8 cellular contexts compared by ENCODE assay signal in genomic region chr1:8351693-8352470, GRCh38. TPM values are rescaled to one million over a fixed set of nuclear protein-coding genes. Genes with fewer than 3 reads are reported as not detected.
DNase-seq lines count a peak whose midpoint lies in the region; ATAC-seq and TF ChIP-seq lines count a peak whose summit lies in the region.

No MANE protein-coding gene starts in this region.

- H3K27me3 ChIP-seq in RWPE2 (ENCODE audit: insufficient read depth, poor library complexity, severe bottlenecking) (no peaks in the 10 kb centered on the region), foreskin keratinocyte (no peaks in the 10 kb centered on the region)

- H3K9me3 ChIP-seq in RWPE2 (ENCODE audit: severe bottlenecking) = no peaks in the 10 kb centered on the region

- peak; percentile 62 for ATAC-seq in RWPE2 (ENCODE audit: low read depth)
- peak; percentile 67 for ATAC-seq in foreskin keratinocyte
- ATAC-seq in stimulated activated effector memory CD8-positive, alpha-beta T cell treated with anti-CD3 and anti-CD28 coated beads, Interleukin-12 subunit alpha, Interleukin-12 subunit beta, amount 100 ng/mL, for 72 hours = no peak
- no peak for ATAC-seq in GM18909 (IDR thresholded peaks at IDR 0.05; ENCODE audit: poor library complexity, unreplicated experiment)
- ATAC-seq in GM18858 (IDR thresholded peaks at IDR 0.05; ENCODE audit: unreplicated experiment) = no peak

- H3K27ac ChIP-seq in RWPE2 (ENCODE audit: poor library complexity, severe bottlenecking) = no peak overlapping the region
- H3K27ac ChIP-seq in foreskin keratinocyte = no peak overlapping the region

- H3K36me3 ChIP-seq in RWPE2 (ENCODE audit: low read depth) = no peaks in the 10 kb centered on the region; the same call in 1 of the 2 replicates

- no peak overlapping the region for H3K4me3 Mint-ChIP-seq in activated CD4-positive, alpha-beta T cell treated with anti-CD3 and anti-CD28 coated beads, Interleukin-2, amount 10 ng/mL, durations not matched to agents 24 days and 14 days
- H3K4me3 Mint-ChIP-seq in stimulated activated effector memory CD8-positive, alpha-beta T cell treated with anti-CD3 and anti-CD28 coated beads, Interleukin-12 subunit alpha, Interleukin-12 subunit beta, amount 100 ng/mL, for 72 hours = no peak overlapping the region

- DNase-seq in activated CD4-positive, alpha-beta T cell treated with anti-CD3 and anti-CD28 coated beads, Interleukin-2, amount 10 ng/mL, durations not matched to agents 24 days and 14 days = peak; percentile 68
- DNase-seq in activated CD4-positive, alpha-beta T cell treated with anti-CD3 and anti-CD28 coated beads for 4 hours = no peak
- DNase-seq in RWPE2 (ENCODE audit: low spot score) (no peak), foreskin keratinocyte (peak; percentile 45 to 57)
- DNase-seq in stimulated activated effector memory CD8-positive, alpha-beta T cell treated with anti-CD3 and anti-CD28 coated beads, Interleukin-12 subunit alpha, Interleukin-12 subunit beta, amount 100 ng/mL, for 72 hours (ENCODE audit: low spot score in 2 of 2) = no peak
- no peak for DNase-seq in activated effector memory CD4-positive, alpha-beta T cell treated with anti-CD3 and anti-CD28 coated beads, Interleukin-2, amount 50 U/mL, for 16 hours

- H3K4me1 Mint-ChIP-seq in activated CD4-positive, alpha-beta T cell treated with anti-CD3 and anti-CD28 coated beads, Interleukin-2, amount 10 ng/mL, durations not matched to agents 24 days and 14 days = no peaks in the 10 kb centered on the region
- H3K4me1 Mint-ChIP-seq in stimulated activated effector memory CD8-positive, alpha-beta T cell treated with anti-CD3 and anti-CD28 coated beads, Interleukin-12 subunit alpha, Interleukin-12 subunit beta, amount 100 ng/mL, for 72 hours = peaks cover 6% of the 10 kb centered on the region

- no peak overlapping the region for H3K4me3 ChIP-seq in RWPE2 (ENCODE audit: severe bottlenecking)

- peaks cover 8% of the 10 kb centered on the region for H3K4me1 ChIP-seq in RWPE2 (ENCODE audit: insufficient read depth, poor library complexity, severe bottlenecking)
- peaks cover 9% of the 10 kb centered on the region for H3K4me1 ChIP-seq in foreskin keratinocyte

- H3K9me3 Mint-ChIP-seq in activated CD4-positive, alpha-beta T cell treated with anti-CD3 and anti-CD28 coated beads, Interleukin-2, amount 10 ng/mL, durations not matched to agents 24 days and 14 days = no peaks in the 10 kb centered on the region
- no peaks in the 10 kb centered on the region for H3K9me3 Mint-ChIP-seq in stimulated activated effector memory CD8-positive, alpha-beta T cell treated with anti-CD3 and anti-CD28 coated beads, Interleukin-12 subunit alpha, Interleukin-12 subunit beta, amount 100 ng/mL, for 72 hours

- H3K27me3 Mint-ChIP-seq in activated CD4-positive, alpha-beta T cell treated with anti-CD3 and anti-CD28 coated beads, Interleukin-2, amount 10 ng/mL, durations not matched to agents 24 days and 14 days = no peaks in the 10 kb centered on the region

- no peak overlapping the region for H3K27ac Mint-ChIP-seq in activated CD4-positive, alpha-beta T cell treated with anti-CD3 and anti-CD28 coated beads, Interleukin-2, amount 10 ng/mL, durations not matched to agents 24 days and 14 days
- peak overlapping the region; percentile 73 for H3K27ac Mint-ChIP-seq in stimulated activated effector memory CD8-positive, alpha-beta T cell treated with anti-CD3 and anti-CD28 coated beads, Interleukin-12 subunit alpha, Interleukin-12 subunit beta, amount 100 ng/mL, for 72 hours

- intact Hi-C loops in activated CD4-positive, alpha-beta T cell treated with anti-CD3 and anti-CD28 coated beads, Interleukin-2, amount 10 ng/mL, durations not matched to agents 24 days and 14 days (cut with micrococcal nuclease) = no loop called here

- peaks cover 24% of the 10 kb centered on the region for H3K36me3 Mint-ChIP-seq in activated CD4-positive, alpha-beta T cell treated with anti-CD3 and anti-CD28 coated beads, Interleukin-2, amount 10 ng/mL, durations not matched to agents 24 days and 14 days (ENCODE audit: low read depth)
- H3K36me3 Mint-ChIP-seq in stimulated activated effector memory CD8-positive, alpha-beta T cell treated with anti-CD3 and anti-CD28 coated beads, Interleukin-12 subunit alpha, Interleukin-12 subunit beta, amount 100 ng/mL, for 72 hours = peaks cover 58% of the 10 kb centered on the region

- TF ChIP-seq CTCF in RWPE2 (IDR thresholded peaks at IDR 0.05; ENCODE audit: poor library complexity, severe bottlenecking) = peak; percentile 72
- TF ChIP-seq CTCF in foreskin keratinocyte (conservative IDR thresholded peaks at IDR 0.05) = peak; percentile 63

RNA-seq across cellular contexts. Expression of gene SLC45A1, which starts 34.0 kb away (rescaled TPM):
- 0.12 and 0.38 TPM in 2 replicates for total RNA-seq in activated CD4-positive, alpha-beta T cell treated with anti-CD3 and anti-CD28 coated beads, Interleukin-2, amount 10 ng/mL, durations not matched to agents 24 days and 14 days
- total RNA-seq in foreskin keratinocyte = 0.42 and 0.61 TPM in 2 replicates
- polyA plus RNA-seq in foreskin keratinocyte = 0.40 and 0.58 TPM in 2 replicates

Comparison
In these comparisons a context has a peak if more than half of its experiments do, and no peak if none do; other contexts are left out.
1. DNase-seq: peak in activated CD4-positive, alpha-beta T cell treated with anti-CD3 and anti-CD28 coated beads, Interleukin-2, amount 10 ng/mL, durations not matched to agents 24 days and 14 days (single experiment) and foreskin keratinocyte (2 of 2); none in activated CD4-positive, alpha-beta T cell treated with anti-CD3 and anti-CD28 coated beads for 4 hours (0 of 2), RWPE2 (single experiment), stimulated activated effector memory CD8-positive, alpha-beta T cell treated with anti-CD3 and anti-CD28 coated beads, Interleukin-12 subunit alpha, Interleukin-12 subunit beta, amount 100 ng/mL, for 72 hours (0 of 2) and activated effector memory CD4-positive, alpha-beta T cell treated with anti-CD3 and anti-CD28 coated beads, Interleukin-2, amount 50 U/mL, for 16 hours (single experiment).
2. ATAC-seq: peak in RWPE2 (single experiment) and foreskin keratinocyte (single experiment); none in stimulated activated effector memory CD8-positive, alpha-beta T cell treated with anti-CD3 and anti-CD28 coated beads, Interleukin-12 subunit alpha, Interleukin-12 subunit beta, amount 100 ng/mL, for 72 hours (single experiment), GM18909 (single experiment) and GM18858 (single experiment).